1 cellular context compared by ENCODE assay signal in the genomic region with DNA sequence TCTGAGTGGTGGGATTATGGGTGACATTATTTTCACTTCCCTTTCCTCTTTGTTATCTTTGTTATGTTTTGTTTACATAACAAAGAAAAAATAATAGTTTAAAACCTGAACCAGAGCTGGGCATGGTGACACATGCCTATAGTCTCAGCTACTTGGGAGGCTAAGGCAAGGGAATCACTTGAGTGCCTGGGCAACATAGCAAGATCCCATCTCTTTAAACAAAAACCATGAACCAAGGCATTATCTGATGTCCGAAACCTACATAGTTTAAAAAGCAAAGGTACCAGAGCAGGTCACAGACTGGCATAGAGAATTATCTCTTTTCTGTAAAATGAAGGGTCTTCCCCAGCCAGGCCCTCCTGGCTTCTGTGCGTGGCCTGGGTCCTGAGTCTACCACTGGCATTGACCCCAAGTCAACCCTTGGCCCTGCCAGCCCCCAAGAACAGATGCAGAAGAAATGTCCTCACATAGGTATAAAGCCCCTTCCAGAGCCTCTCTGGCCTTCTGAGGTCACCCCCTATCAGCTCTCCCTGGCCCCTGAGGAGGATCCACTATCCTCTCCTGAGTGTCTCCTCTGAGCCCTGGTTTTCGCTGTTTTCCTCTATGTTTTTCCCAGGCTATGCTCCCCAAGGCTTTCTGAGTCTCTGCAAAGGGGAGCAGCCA.
TF ChIP-seq lines count a peak whose summit lies in the region.

No MANE protein-coding gene starts in this region.

TF ChIP-seq in K562, 482 proteins besides CTCF, POLR2A, EP300 and RAD21 (continued from another document):
- TF ChIP-seq, protein P1, sequence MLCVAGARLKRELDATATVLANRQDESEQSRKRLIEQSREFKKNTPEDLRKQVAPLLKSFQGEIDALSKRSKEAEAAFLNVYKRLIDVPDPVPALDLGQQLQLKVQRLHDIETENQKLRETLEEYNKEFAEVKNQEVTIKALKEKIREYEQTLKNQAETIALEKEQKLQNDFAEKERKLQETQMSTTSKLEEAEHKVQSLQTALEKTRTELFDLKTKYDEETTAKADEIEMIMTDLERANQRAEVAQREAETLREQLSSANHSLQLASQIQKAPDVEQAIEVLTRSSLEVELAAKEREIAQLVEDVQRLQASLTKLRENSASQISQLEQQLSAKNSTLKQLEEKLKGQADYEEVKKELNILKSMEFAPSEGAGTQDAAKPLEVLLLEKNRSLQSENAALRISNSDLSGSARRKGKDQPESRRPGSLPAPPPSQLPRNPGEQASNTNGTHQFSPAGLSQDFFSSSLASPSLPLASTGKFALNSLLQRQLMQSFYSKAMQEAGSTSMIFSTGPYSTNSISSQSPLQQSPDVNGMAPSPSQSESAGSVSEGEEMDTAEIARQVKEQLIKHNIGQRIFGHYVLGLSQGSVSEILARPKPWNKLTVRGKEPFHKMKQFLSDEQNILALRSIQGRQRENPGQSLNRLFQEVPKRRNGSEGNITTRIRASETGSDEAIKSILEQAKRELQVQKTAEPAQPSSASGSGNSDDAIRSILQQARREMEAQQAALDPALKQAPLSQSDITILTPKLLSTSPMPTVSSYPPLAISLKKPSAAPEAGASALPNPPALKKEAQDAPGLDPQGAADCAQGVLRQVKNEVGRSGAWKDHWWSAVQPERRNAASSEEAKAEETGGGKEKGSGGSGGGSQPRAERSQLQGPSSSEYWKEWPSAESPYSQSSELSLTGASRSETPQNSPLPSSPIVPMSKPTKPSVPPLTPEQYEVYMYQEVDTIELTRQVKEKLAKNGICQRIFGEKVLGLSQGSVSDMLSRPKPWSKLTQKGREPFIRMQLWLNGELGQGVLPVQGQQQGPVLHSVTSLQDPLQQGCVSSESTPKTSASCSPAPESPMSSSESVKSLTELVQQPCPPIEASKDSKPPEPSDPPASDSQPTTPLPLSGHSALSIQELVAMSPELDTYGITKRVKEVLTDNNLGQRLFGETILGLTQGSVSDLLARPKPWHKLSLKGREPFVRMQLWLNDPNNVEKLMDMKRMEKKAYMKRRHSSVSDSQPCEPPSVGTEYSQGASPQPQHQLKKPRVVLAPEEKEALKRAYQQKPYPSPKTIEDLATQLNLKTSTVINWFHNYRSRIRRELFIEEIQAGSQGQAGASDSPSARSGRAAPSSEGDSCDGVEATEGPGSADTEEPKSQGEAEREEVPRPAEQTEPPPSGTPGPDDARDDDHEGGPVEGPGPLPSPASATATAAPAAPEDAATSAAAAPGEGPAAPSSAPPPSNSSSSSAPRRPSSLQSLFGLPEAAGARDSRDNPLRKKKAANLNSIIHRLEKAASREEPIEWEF (CRISPR knock-in tag; IDR thresholded peaks at IDR 0.05), result no peak
- TF ChIP-seq NFE2L1 (tag; IDR thresholded peaks at IDR 0.05; ENCODE audit: borderline replicate concordance, low read depth), result no peak
- TF ChIP-seq ELF2 (CRISPR knock-in tag; IDR thresholded peaks at IDR 0.05), result no peak
- TF ChIP-seq, protein P2, sequence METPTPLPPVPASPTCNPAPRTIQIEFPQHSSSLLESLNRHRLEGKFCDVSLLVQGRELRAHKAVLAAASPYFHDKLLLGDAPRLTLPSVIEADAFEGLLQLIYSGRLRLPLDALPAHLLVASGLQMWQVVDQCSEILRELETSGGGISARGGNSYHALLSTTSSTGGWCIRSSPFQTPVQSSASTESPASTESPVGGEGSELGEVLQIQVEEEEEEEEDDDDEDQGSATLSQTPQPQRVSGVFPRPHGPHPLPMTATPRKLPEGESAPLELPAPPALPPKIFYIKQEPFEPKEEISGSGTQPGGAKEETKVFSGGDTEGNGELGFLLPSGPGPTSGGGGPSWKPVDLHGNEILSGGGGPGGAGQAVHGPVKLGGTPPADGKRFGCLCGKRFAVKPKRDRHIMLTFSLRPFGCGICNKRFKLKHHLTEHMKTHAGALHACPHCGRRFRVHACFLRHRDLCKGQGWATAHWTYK (CRISPR knock-in tag; IDR thresholded peaks at IDR 0.05), result no peak
- no peak for TF ChIP-seq NCOA4 (IDR thresholded peaks at IDR 0.05; ENCODE audit: partially characterized antibody)
- no peak for TF ChIP-seq NONO (IDR thresholded peaks at IDR 0.05; ENCODE audit: low read depth in 2 of 2, low read length in 1 of 2)
- peak; percentile 13 for TF ChIP-seq RBM25 (IDR thresholded peaks at IDR 0.05; ENCODE audit: low read depth, low read length, severe bottlenecking)
- TF ChIP-seq MTF1 (CRISPR knock-in tag; IDR thresholded peaks at IDR 0.05; ENCODE audit: borderline replicate concordance), result no peak
- peak; percentile 84 for TF ChIP-seq ZNF121 (CRISPR knock-in tag; conservative IDR thresholded peaks at IDR 0.05)
- TF ChIP-seq SAFB (IDR thresholded peaks at IDR 0.05; ENCODE audit: borderline replicate concordance, low read depth, low read length), result no peak
